5 cellular contexts compared by ENCODE assay signal in genomic region chr5:178870411-178870810, GRCh38.
"Had no signal": no experiment of that assay in that cellular context is flagged by ENCODE, and none has a peak within 500 bp of the region (broad histone marks: within the 10 kb centered on the region; RNA-seq: fewer than 3 reads in every experiment).

No MANE protein-coding gene starts in this region.

- H3K4me2 ChIP-seq: GM23338 had no signal

- H2AFZ ChIP-seq: GM23338 had no signal

- H3K4me3 ChIP-seq: GM23338, K562 had no signal

- DNase-seq: H9, HCEC 1CT, IMR-90 had no signal
